Comparison of ENCODE assay signal across 32 cellular contexts in the genomic region with DNA sequence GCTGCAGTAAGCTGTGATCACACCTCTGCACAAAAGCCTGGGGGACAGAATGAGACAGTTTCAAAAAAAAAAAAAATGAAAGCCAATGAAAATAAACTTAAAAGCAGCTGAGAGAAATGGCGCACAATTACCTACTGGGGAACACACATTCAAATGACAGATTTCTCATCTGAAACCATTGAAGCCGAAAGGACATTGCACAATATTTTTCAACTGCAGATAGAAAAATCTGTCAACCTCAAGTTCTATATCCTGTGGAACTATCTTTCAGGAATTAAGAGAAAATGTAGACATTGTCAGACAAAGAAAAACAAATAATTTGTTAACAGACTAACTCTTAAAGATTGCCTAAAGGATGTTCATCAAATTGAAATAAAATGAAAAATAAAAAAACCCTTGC.
DNase-seq lines count a peak whose midpoint lies in the region; ATAC-seq, FAIRE-seq and TF ChIP-seq lines count a peak whose summit lies in the region.
"Had no signal": no experiment of that assay in that cellular context is flagged by ENCODE, and none has a peak within 500 bp of the region (broad histone marks: within the 10 kb centered on the region; RNA-seq: fewer than 3 reads in every experiment).

No MANE protein-coding gene starts in this region.

- H2AK5ac ChIP-seq in IMR-90 (ENCODE audit: low read depth, low read length) = no peak overlapping the region

- no peak for ATAC-seq in HepG2
- ATAC-seq in right lobe of liver = no peak
- ATAC-seq in IMR-90 (ENCODE audit: low read depth) = no peak
- no peak for ATAC-seq in K562
- ATAC-seq: A549; CD8-positive, alpha-beta T cell had no signal

- no peak overlapping the region for H3K18ac ChIP-seq in IMR-90 (ENCODE audit: low read depth, low read length)

- H4K5ac ChIP-seq in IMR-90 (ENCODE audit: low read depth, low read length) = no peak overlapping the region

- H3K4me2 ChIP-seq in HepG2 (ENCODE audit: low read depth, low read length) (no peak overlapping the region), IMR-90 (ENCODE audit: low read depth, low read length) (no peak overlapping the region), K562 (ENCODE audit: insufficient read depth, low read length) (no peak overlapping the region), MM.1S (ENCODE audit: low read depth, low read length) (no peak overlapping the region)
- H3K4me2 ChIP-seq: A549, BLaER1 had no signal

- H2AFZ ChIP-seq in HepG2 (ENCODE audit: low read length) (no peak overlapping the region), IMR-90 (replicated peaks; ENCODE audit: low read length, poor library complexity) (no peak overlapping the region), K562 (ENCODE audit: low read depth, low read length) (no peak overlapping the region), MM.1S (ENCODE audit: low read length) (no peak overlapping the region)

- H3K56ac ChIP-seq in IMR-90 (ENCODE audit: extremely low read depth, insufficient read depth, low read length) = no peak overlapping the region

- no peak overlapping the region for H3K14ac ChIP-seq in IMR-90 (replicated peaks; ENCODE audit: low read depth, low read length)

- CTCF ChIA-PET in HepG2 (lab: Yijun Ruan, JAX; ENCODE audit: low intra/inter-chr PET ratio, low total read pairs) = no interaction called here
- CTCF ChIA-PET in IMR-90 (lab: Yijun Ruan, JAX) = no interaction called here
- CTCF ChIA-PET in K562 (lab: Yijun Ruan, JAX; ENCODE audit: low intra/inter-chr PET ratio) = no interaction called here

- in situ Hi-C loops in HepG2 (cut with HindIII; ENCODE audit: extremely low pct_ligation_motif_present, low pct_unique_long_range_greater_than_20kb) = no loop called here
- in situ Hi-C loops in IMR-90 (cut with MboI; ENCODE audit: low sequenced_read_pairs) = no loop called here
- in situ Hi-C loops in K562 (cut with MboI) = no loop called here

- TF ChIP-seq CTCF in HepG2 (CRISPR knock-in tag; IDR thresholded peaks at IDR 0.05) = no peak
- TF ChIP-seq CTCF in right lobe of liver (IDR thresholded peaks at IDR 0.05) = no peak
- TF ChIP-seq CTCF in IMR-90 (conservative IDR thresholded peaks at IDR 0.05; ENCODE audit: low read depth, low read length) = no peak
- no peak for TF ChIP-seq CTCF in K562 (IDR thresholded peaks at IDR 0.05 in 2 of 3, conservative IDR thresholded peaks at IDR 0.05 in 1 of 3; ENCODE audit: insufficient read depth in 2 of 3, low read depth in 1 of 3, low read length in 3 of 3)
- no peak for TF ChIP-seq CTCF in MM.1S (IDR thresholded peaks at IDR 0.05; ENCODE audit: low read length)

- no peak overlapping the region for H4K91ac ChIP-seq in IMR-90 (ENCODE audit: insufficient read depth, low read depth, low read length)

- H3F3A ChIP-seq in MM.1S (ENCODE audit: insufficient read depth, low read length) = no peaks in the 10 kb centered on the region

- H3K36me3 ChIP-seq in HepG2 (replicated peaks in 1 of 2; ENCODE audit: control insufficient read depth in 1 of 2, insufficient read depth in 2 of 2, low read length in 2 of 2) (no peaks in the 10 kb centered on the region), right lobe of liver (no peaks in the 10 kb centered on the region), IMR-90 (ENCODE audit: control insufficient read depth, insufficient read depth, low read length) (no peaks in the 10 kb centered on the region), K562 (ENCODE audit: control insufficient read depth, insufficient read depth, low read length) (no peaks in the 10 kb centered on the region), MM.1S (replicated peaks; ENCODE audit: insufficient read depth, low read length) (no peaks in the 10 kb centered on the region)
- H3K36me3 ChIP-seq: BE2C; BLaER1; BLaER1 treated with 17β-estradiol and CSF1 and Interleukin-3, amounts not matched to agents 10 nM and 100 nM had no signal

- no peak overlapping the region for H2BK20ac ChIP-seq in IMR-90 (ENCODE audit: low read depth, low read length)

- H3K79me1 ChIP-seq in IMR-90 (ENCODE audit: low read depth in 1 of 2, low read length in 2 of 2) = no peaks in the 10 kb centered on the region

- H2AK9ac ChIP-seq in IMR-90 (replicated peaks; ENCODE audit: low read depth, low read length, poor library complexity) = no peak overlapping the region

- no peak overlapping the region for H4K8ac ChIP-seq in IMR-90 (ENCODE audit: low read depth in 2 of 2, low read length in 2 of 2)

- TF ChIP-seq RAD21 in HepG2 (CRISPR knock-in tag; IDR thresholded peaks at IDR 0.05) (no peak), IMR-90 (IDR thresholded peaks at IDR 0.05; ENCODE audit: low read length) (no peak), K562 (CRISPR knock-in tag; conservative IDR thresholded peaks at IDR 0.05 in 1 of 2, IDR thresholded peaks at IDR 0.05 in 1 of 2) (no peak)

- dilution Hi-C loops in IMR-90 (cut with HindIII; ENCODE audit: low sequenced_read_pairs, unreplicated experiment) = no loop called here

- no peak overlapping the region for H3K27ac ChIP-seq in HepG2 (ENCODE audit: extremely low read length, insufficient read depth, low read length)
- no peak overlapping the region for H3K27ac ChIP-seq in right lobe of liver
- no peak overlapping the region for H3K27ac ChIP-seq in IMR-90 (ENCODE audit: insufficient read depth, low read length)
- H3K27ac ChIP-seq in K562 (ENCODE audit: extremely low read depth, low read depth, low read length) = no peak overlapping the region
- no peak overlapping the region for H3K27ac ChIP-seq in MM.1S (ENCODE audit: low read length)
- H3K27ac ChIP-seq: 22Rv1, A549, BLaER1, C4-2B had no signal

- H3K27me3 ChIP-seq in HepG2 (ENCODE audit: control insufficient read depth in 1 of 2, insufficient read depth in 2 of 2, low read length in 2 of 2) (peaks cover 0 to 3% of the 10 kb centered on the region in 2 experiments; a peak in 1 of 5 replicates), right lobe of liver (no peaks in the 10 kb centered on the region), IMR-90 (ENCODE audit: control insufficient read depth, insufficient read depth, low read length) (no peaks in the 10 kb centered on the region), K562 (ENCODE audit: control insufficient read depth in 2 of 2, insufficient read depth in 2 of 2, low read length in 2 of 2) (peaks cover 2 to 21% of the 10 kb centered on the region in 2 experiments; a peak in 2 of 5 replicates), MM.1S (replicated peaks; ENCODE audit: insufficient read depth, low read length) (peaks cover 96% of the 10 kb centered on the region)
- H3K27me3 ChIP-seq: BE2C; BLaER1; BLaER1 treated with 17β-estradiol and CSF1 and Interleukin-3, amounts not matched to agents 10 nM and 100 nM had no signal

- TF ChIP-seq EP300 in HepG2 (IDR thresholded peaks at IDR 0.05; ENCODE audit: low read depth in 2 of 2, low read length in 2 of 2) (no peak), HepG2 (CRISPR knock-in tag; IDR thresholded peaks at IDR 0.05; ENCODE audit: borderline replicate concordance) (no peak), K562 (IDR thresholded peaks at IDR 0.05; ENCODE audit: low read length) (no peak)

- H3K9me3 ChIP-seq in HepG2 (ENCODE audit: low read length) (no peaks in the 10 kb centered on the region), right lobe of liver (no peaks in the 10 kb centered on the region), IMR-90 (ENCODE audit: control insufficient read depth, insufficient read depth, low read length) (no peaks in the 10 kb centered on the region), K562 (replicated peaks; ENCODE audit: control insufficient read depth, insufficient read depth, low read depth, low read length) (no peaks in the 10 kb centered on the region), MM.1S (replicated peaks; ENCODE audit: insufficient read depth, low read length) (no peaks in the 10 kb centered on the region)
- H3K9me3 ChIP-seq: A549, BE2C, Caco-2 had no signal

- no peak for DNase-seq in HepG2 (ENCODE audit: low spot score)
- DNase-seq in right lobe of liver = no peak
- no peak for DNase-seq in IMR-90
- DNase-seq in K562 (ENCODE audit: extremely low read depth in 1 of 4, low spot score in 3 of 4) = no peak
- no peak for DNase-seq in NCI-H226
- no peak for DNase-seq in MM.1S
- DNase-seq: 8988T; ACHN; AML-193; BE2C; C1 segment of cervical spinal cord; Caco-2; Calu3; CD4-positive, alpha-beta memory T cell; CD4-positive, alpha-beta T cell; CD4-positive, CD25-positive, alpha-beta regulatory T cell; CD8-positive, alpha-beta memory T cell; CD8-positive, alpha-beta T cell; COR-L47; DMS 273 treated with DMSO at 0.1 percent for 48 hours; DMS153; DMS53; DMS79; DMS79 treated with DMSO at 0.1 percent for 48 hours; DND-41; EL had no signal

- intact Hi-C loops in HepG2 (cut with micrococcal nuclease; ENCODE audit: unreplicated experiment) = no loop called here
- intact Hi-C loops in right lobe of liver (cut with DNase I) = no loop called here
- intact Hi-C loops in IMR-90 (cut with micrococcal nuclease) = no loop called here
- intact Hi-C loops in K562 (cut with micrococcal nuclease) = no loop called here

- no peak overlapping the region for H2BK5ac ChIP-seq in IMR-90 (ENCODE audit: low read depth, low read length, poor library complexity, severe bottlenecking)

- H3K4me1 ChIP-seq in HepG2 (ENCODE audit: insufficient read depth, low read length) (no peaks in the 10 kb centered on the region), right lobe of liver (no peaks in the 10 kb centered on the region), IMR-90 (ENCODE audit: control insufficient read depth, insufficient read depth, low read length) (no peaks in the 10 kb centered on the region), K562 (replicated peaks in 1 of 2; ENCODE audit: control insufficient read depth in 2 of 2, insufficient read depth in 2 of 2, low read length in 2 of 2) (no peaks in the 10 kb centered on the region; a peak in 1 of 5 replicates), MM.1S (ENCODE audit: low read length) (no peaks in the 10 kb centered on the region)
- H3K4me1 ChIP-seq: A549, BE2C, Caco-2 had no signal

- no peaks in the 10 kb centered on the region for H4K20me1 ChIP-seq in HepG2 (ENCODE audit: insufficient read depth, low read length)
- no peaks in the 10 kb centered on the region for H4K20me1 ChIP-seq in IMR-90 (ENCODE audit: insufficient read depth, low read length)
- 0 out of 2 replicates have a peak, but pooled peaks cover 3% of the 10 kb centered on the region for H4K20me1 ChIP-seq in K562 (replicated peaks; ENCODE audit: control insufficient read depth, insufficient read depth, low read length)
- no peaks in the 10 kb centered on the region for H4K20me1 ChIP-seq in MM.1S (ENCODE audit: insufficient read depth, low read length)
- H4K20me1 ChIP-seq: BLaER1; BLaER1 treated with 17β-estradiol and CSF1 and Interleukin-3, amounts not matched to agents 10 nM and 100 nM had no signal

- 64% methylated on average over 2 of the region's 2 CpGs for whole genome bisulfite sequencing in HepG2 (ENCODE audit: low lambda C conversion rate)
- 69% methylated on average over 2 of the region's 2 CpGs for WGBS in right lobe of liver (ENCODE audit: insufficient coverage, low coverage, low lambda C conversion rate, missing lambda C conversion rate)
- no CpG with 5 or more reads among the region's 2 CpGs for WGBS in IMR-90 (ENCODE audit: extremely low coverage in 2 of 2, insufficient read length in 1 of 2), 2 experiments
- WGBS in K562 (ENCODE audit: insufficient coverage, low coverage, missing lambda C conversion rate) = 0% methylated on average over 2 of the region's 2 CpGs

- BruUV-seq in HepG2 (replicated peaks; lab: Mats Ljungman, UMichigan) (no TSS peak), IMR-90 (replicated peaks; lab: Mats Ljungman, UMichigan) (no TSS peak), K562 (replicated peaks; lab: Mats Ljungman, UMichigan) (no TSS peak)

- no peak overlapping the region for H2BK120ac ChIP-seq in IMR-90 (ENCODE audit: low read depth, low read length)

- no peak overlapping the region for H3K4me3 ChIP-seq in HepG2 (replicated peaks in 1 of 3; ENCODE audit: insufficient read depth in 1 of 3, low read depth in 2 of 3, low read length in 3 of 3)
- H3K4me3 ChIP-seq in right lobe of liver = no peak overlapping the region
- no peak overlapping the region for H3K4me3 ChIP-seq in IMR-90 (ENCODE audit: insufficient read depth, low read depth, low read length)
- no peak overlapping the region for H3K4me3 ChIP-seq in K562
- no peak overlapping the region for H3K4me3 ChIP-seq in MM.1S (ENCODE audit: low read length)
- H3K4me3 ChIP-seq: A549; BLaER1; BLaER1 treated with 17β-estradiol and CSF1 and Interleukin-3, amounts not matched to agents 10 nM and 100 nM had no signal

- no peaks in the 10 kb centered on the region for H3K9me2 ChIP-seq in MM.1S (replicated peaks; ENCODE audit: insufficient read depth, low read length)

- TF ChIP-seq POLR2A in HepG2 (IDR thresholded peaks at IDR 0.05; ENCODE audit: insufficient read depth in 1 of 2, low read depth in 2 of 2, low read length in 2 of 2) (no peak), right lobe of liver (IDR thresholded peaks at IDR 0.05) (no peak), IMR-90 (IDR thresholded peaks at IDR 0.05; ENCODE audit: low read depth, low read length) (no peak), K562 (conservative IDR thresholded peaks at IDR 0.05) (no peak)

- FAIRE-seq in HepG2 (lab: Jason Lieb, UNC) = no peak
- no peak for FAIRE-seq in K562 (lab: Jason Lieb, UNC)
- FAIRE-seq: A549, D721Med had no signal

- H2BK15ac ChIP-seq in IMR-90 (ENCODE audit: low read depth, low read length) = no peak overlapping the region

- no peak overlapping the region for H3K4ac ChIP-seq in IMR-90 (ENCODE audit: low read depth, low read length)

- H3K23ac ChIP-seq in IMR-90 (ENCODE audit: low read depth, low read length) = no peak overlapping the region

- H3K9ac ChIP-seq in HepG2 (ENCODE audit: insufficient read depth, low read depth, low read length) = no peak overlapping the region
- H3K9ac ChIP-seq in IMR-90 (ENCODE audit: low read depth, low read length) = no peak overlapping the region
- H3K9ac ChIP-seq in K562 (ENCODE audit: insufficient read depth in 1 of 2, low read depth in 2 of 2, low read length in 2 of 2) = no peak overlapping the region
- no peak overlapping the region for H3K9ac ChIP-seq in MM.1S (ENCODE audit: low read length)
- H3K9ac ChIP-seq: BLaER1; BLaER1 treated with 17β-estradiol and CSF1 and Interleukin-3, amounts not matched to agents 10 nM and 100 nM had no signal

- no peaks in the 10 kb centered on the region for H3K9me1 ChIP-seq in IMR-90 (ENCODE audit: insufficient read depth, low read length)
- H3K9me1 ChIP-seq in K562 (ENCODE audit: control insufficient read depth, insufficient read depth, low read length) = no peaks in the 10 kb centered on the region

- POLR2A ChIA-PET in HepG2 (lab: Yijun Ruan, JAX) = no interaction called here
- POLR2A ChIA-PET in IMR-90 (lab: Charles Lee; ENCODE audit: unreplicated experiment) = no interaction called here
- POLR2A ChIA-PET in K562 (lab: Yijun Ruan, JAX) = no interaction called here

- H3K79me2 ChIP-seq in HepG2 (ENCODE audit: insufficient read depth, low read length) (no peaks in the 10 kb centered on the region), K562 (ENCODE audit: control insufficient read depth, insufficient read depth, low read length) (no peaks in the 10 kb centered on the region), MM.1S (ENCODE audit: low read length) (no peaks in the 10 kb centered on the region)
